Comparison of ENCODE assay signal across 9 cellular contexts in the genomic region with DNA sequence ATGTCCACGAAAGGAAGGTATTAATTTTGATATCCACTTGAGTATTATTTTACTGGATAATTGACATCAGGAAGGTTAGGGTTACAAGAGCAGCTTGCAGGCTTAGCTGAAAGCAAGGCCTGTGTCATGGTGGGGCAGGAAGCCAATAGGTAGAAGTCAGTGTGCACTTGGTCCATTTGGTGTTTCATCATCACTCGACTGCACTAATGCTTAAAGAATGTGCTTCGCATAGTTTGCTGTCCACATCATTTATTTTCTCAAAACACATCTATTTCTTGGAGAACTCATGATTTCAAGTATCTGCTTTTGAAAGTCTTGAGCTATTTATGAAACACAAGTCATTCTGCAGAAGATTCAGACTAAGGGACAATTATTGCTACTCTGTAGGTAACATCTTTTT. TPM values are rescaled to one million over a fixed set of nuclear protein-coding genes. Genes with fewer than 3 reads are reported as not detected.
DNase-seq lines count a peak whose midpoint lies in the region; ATAC-seq, FAIRE-seq and TF ChIP-seq lines count a peak whose summit lies in the region.
"Had no signal": no experiment of that assay in that cellular context is flagged by ENCODE, and none has a peak within 500 bp of the region (broad histone marks: within the 10 kb centered on the region; RNA-seq: fewer than 3 reads in every experiment).

No MANE protein-coding gene starts in this region.

- H3K27ac ChIP-seq in uterus, result peak overlapping the region; percentile 68 to 81

- no peak for TF ChIP-seq CTCF in bronchial epithelial cell (IDR thresholded peaks at IDR 0.05; ENCODE audit: insufficient read depth, low read length, severe bottlenecking)
- no peak for TF ChIP-seq CTCF in uterus (IDR thresholded peaks at IDR 0.05)

- no peaks in the 10 kb centered on the region for H3K36me3 Mint-ChIP-seq in stimulated activated effector memory CD8-positive, alpha-beta T cell treated with anti-CD3 and anti-CD28 coated beads, Interleukin-12 subunit alpha, Interleukin-12 subunit beta, amount 100 ng/mL, for 72 hours

- intact Hi-C loops in uterus (cut with DNase I; ENCODE audit: low total_unique reads), result no loop called here

- H3K4me1 Mint-ChIP-seq in stimulated activated effector memory CD8-positive, alpha-beta T cell treated with anti-CD3 and anti-CD28 coated beads, Interleukin-12 subunit alpha, Interleukin-12 subunit beta, amount 100 ng/mL, for 72 hours, result no peaks in the 10 kb centered on the region

- peaks cover 11% of the 10 kb centered on the region for H3K9me3 Mint-ChIP-seq in stimulated activated effector memory CD8-positive, alpha-beta T cell treated with anti-CD3 and anti-CD28 coated beads, Interleukin-12 subunit alpha, Interleukin-12 subunit beta, amount 100 ng/mL, for 72 hours

- DNase-seq in NCI-H2196 (lab: John Stamatoyannopoulos, UW; ENCODE audit: unreplicated experiment) (peak; percentile 5), NCI-H2196 treated with DMSO at 0.1 percent for 48 hours (lab: John Stamatoyannopoulos, UW; ENCODE audit: unreplicated experiment) (no peak), bronchial epithelial cell (ENCODE audit: low read depth) (peak; percentile 97), left lobe of liver (ENCODE audit: low spot score) (no peak), uterus (peak; percentile 81 to 94), occipital lobe (lab: John Stamatoyannopoulos, UW) (no peak)
- no peak for DNase-seq in stimulated activated effector memory CD8-positive, alpha-beta T cell treated with anti-CD3 and anti-CD28 coated beads, Interleukin-12 subunit alpha, Interleukin-12 subunit beta, amount 100 ng/mL, for 72 hours (ENCODE audit: low spot score in 2 of 2)
- DNase-seq: stimulated activated CD4-positive, alpha-beta T cell treated with anti-CD3 and anti-CD28 coated beads, Interleukin-4, amount 100 ng/mL, for 4 hours had no signal

- FAIRE-seq in bronchial epithelial cell (lab: Jason Lieb, UNC), result peak; percentile 60

- no peaks in the 10 kb centered on the region for H3K27me3 ChIP-seq in bronchial epithelial cell (ENCODE audit: control insufficient read depth, insufficient read depth, low read length)
- H3K27me3 ChIP-seq in uterus, result no peaks in the 10 kb centered on the region

- no peaks in the 10 kb centered on the region for H3K9me3 ChIP-seq in uterus

- no peak overlapping the region for H3K27ac Mint-ChIP-seq in stimulated activated effector memory CD8-positive, alpha-beta T cell treated with anti-CD3 and anti-CD28 coated beads, Interleukin-12 subunit alpha, Interleukin-12 subunit beta, amount 100 ng/mL, for 72 hours

- no peaks in the 10 kb centered on the region for H3K4me1 ChIP-seq in uterus

- H3K4me3 ChIP-seq in bronchial epithelial cell (ENCODE audit: low read depth, low read length) (no peak overlapping the region), uterus (no peak overlapping the region)

- H3K36me3 ChIP-seq in bronchial epithelial cell (ENCODE audit: control insufficient read depth, insufficient read depth, low read length) (no peaks in the 10 kb centered on the region), uterus (no peaks in the 10 kb centered on the region)

- H3K4me3 Mint-ChIP-seq in stimulated activated effector memory CD8-positive, alpha-beta T cell treated with anti-CD3 and anti-CD28 coated beads, Interleukin-12 subunit alpha, Interleukin-12 subunit beta, amount 100 ng/mL, for 72 hours, result no peak overlapping the region

- ATAC-seq in left lobe of liver, result peak; percentile 58
- ATAC-seq in GM19328 (IDR thresholded peaks at IDR 0.05; ENCODE audit: unreplicated experiment), result no peak
- no peak for ATAC-seq in stimulated activated effector memory CD8-positive, alpha-beta T cell treated with anti-CD3 and anti-CD28 coated beads, Interleukin-12 subunit alpha, Interleukin-12 subunit beta, amount 100 ng/mL, for 72 hours

- TF ChIP-seq POLR2A in uterus (IDR thresholded peaks at IDR 0.05), result no peak

RNA-seq across cellular contexts. Expression of gene GNA14, which starts 59.6 kb away (rescaled TPM):
- total RNA-seq in bronchial epithelial cell (not detected in 2 replicates), left lobe of liver (2.5 TPM), uterus (10 to 100 TPM; 11.3 to 23.6 (median 16.2) TPM), occipital lobe (0.31 TPM)

Comparison
In these comparisons a context has a peak if more than half of its experiments do, and no peak if none do; other contexts are left out.
1. DNase-seq: peak in NCI-H2196 (single experiment), bronchial epithelial cell (single experiment) and uterus (2 of 2); none in NCI-H2196 treated with DMSO at 0.1 percent for 48 hours (single experiment), left lobe of liver (single experiment), occipital lobe (single experiment) and stimulated activated effector memory CD8-positive, alpha-beta T cell treated with anti-CD3 and anti-CD28 coated beads, Interleukin-12 subunit alpha, Interleukin-12 subunit beta, amount 100 ng/mL, for 72 hours (0 of 2).